9 cellular contexts compared by ENCODE assay signal in genomic region chr1:8822383-8823294, GRCh38. TPM values are rescaled to one million over a fixed set of nuclear protein-coding genes. Genes with fewer than 3 reads are reported as not detected.
DNase-seq lines count a peak whose midpoint lies in the region; TF ChIP-seq lines count a peak whose summit lies in the region.
"Had no signal": no experiment of that assay in that cellular context is flagged by ENCODE, and none has a peak within 500 bp of the region (broad histone marks: within the 10 kb centered on the region; RNA-seq: fewer than 3 reads in every experiment).

No MANE protein-coding gene starts in this region.

- intact Hi-C loops in CD14-positive monocyte (cut with micrococcal nuclease), result no loop called here

- H3K36me3 ChIP-seq in SJCRH30, result no peaks in the 10 kb centered on the region

- H3K27me3 Mint-ChIP-seq in glutamatergic neuron (ENCODE audit: unreplicated experiment) (peaks cover 3% of the 10 kb centered on the region), CD14-positive monocyte (ENCODE audit: low read depth in 3 of 3) (peaks cover 1 to 2% (median 1%) of the 10 kb centered on the region in 3 donors)

- H3K4me3 Mint-ChIP-seq in glutamatergic neuron (ENCODE audit: unreplicated experiment) (no peak overlapping the region), CD14-positive monocyte (no peak overlapping the region)

- H3K4me1 Mint-ChIP-seq in glutamatergic neuron (ENCODE audit: low read depth, unreplicated experiment), result peaks cover 11% of the 10 kb centered on the region
- H3K4me1 Mint-ChIP-seq in CD14-positive monocyte, result peaks cover 22% of the 10 kb centered on the region

- peak overlapping the region; percentile 17 for H3K4me3 ChIP-seq in SJCRH30

- H3K27ac ChIP-seq in SJCRH30, result peak overlapping the region; percentile 29

- H3K27ac Mint-ChIP-seq in glutamatergic neuron (ENCODE audit: unreplicated experiment) (peak overlapping the region; percentile 38), CD14-positive monocyte (peak overlapping the region in 2 of 7 donors; percentile 15 to 30)

- no peaks in the 10 kb centered on the region for H3K36me3 Mint-ChIP-seq in glutamatergic neuron (ENCODE audit: unreplicated experiment)
- no peaks in the 10 kb centered on the region for H3K36me3 Mint-ChIP-seq in CD14-positive monocyte

- H3K4me1 ChIP-seq in SJCRH30, result peaks cover 29% of the 10 kb centered on the region

- TF ChIP-seq CTCF in glutamatergic neuron (IDR thresholded peaks at IDR 0.05; ENCODE audit: partially characterized antibody, unreplicated experiment) (no peak), CD14-positive monocyte (IDR thresholded peaks at IDR 0.05) (no peak)

- H3K9me3 Mint-ChIP-seq in glutamatergic neuron (ENCODE audit: unreplicated experiment) (peaks cover 5% of the 10 kb centered on the region), CD14-positive monocyte (no peaks in the 10 kb centered on the region)

- no peaks in the 10 kb centered on the region for H3K9me3 ChIP-seq in SJCRH30 (replicated peaks)

- H3K27me3 ChIP-seq in SJCRH30, result no peaks in the 10 kb centered on the region

- DNase-seq in activated effector memory CD4-positive, alpha-beta T cell treated with anti-CD3 and anti-CD28 coated beads, Interleukin-2, amount 50 U/mL, for 16 hours, result peak; percentile 24
- no peak for DNase-seq in activated effector memory CD4-positive, alpha-beta T cell treated with Interleukin-2 at 50 U/mL for 16 hours
- DNase-seq in SJCRH30, result peak; percentile 80 to 98
- DNase-seq in glutamatergic neuron, result no peak
- peak; percentile 11 for DNase-seq in stimulated activated CD8-positive, alpha-beta memory T cell treated with anti-CD3 and anti-CD28 coated beads, Interleukin-4, amount 100 ng/mL, for 48 hours
- no peak for DNase-seq in CD14-positive monocyte (ENCODE audit: low spot score)
- DNase-seq in hypothalamus (lab: John Stamatoyannopoulos, UW), result no peak
- DNase-seq in D341Med (ENCODE audit: low spot score), result no peak
- DNase-seq: DND-41 had no signal

RNA-seq across cellular contexts. Expression of gene RERE, which starts 5.2 kb away (rescaled TPM):
- total RNA-seq in SJCRH30 (2014; rRNA removed; shearing (Covaris generic)), result 47.4 and 58.6 TPM in 2 replicates
- 252 TPM for total RNA-seq in glutamatergic neuron (ENCODE audit: unreplicated experiment)
- polyA plus RNA-seq in CD14-positive monocyte, result 1 to 10 TPM; 1.2 to 3.8 TPM

RNA-seq across cellular contexts. Expression of gene ENO1, which starts 55.8 kb away (rescaled TPM):
- 2,596 and 2,758 TPM in 2 replicates for total RNA-seq in SJCRH30 (2014; rRNA removed; shearing (Covaris generic))
- total RNA-seq in glutamatergic neuron (ENCODE audit: unreplicated experiment), result 357 TPM
- polyA plus RNA-seq in CD14-positive monocyte, result 1,000 to 10,000 TPM; 1,458 to 1,573 TPM

Comparison
In these comparisons a context has a peak if more than half of its experiments do, and no peak if none do; other contexts are left out.
1. DNase-seq: peak in activated effector memory CD4-positive, alpha-beta T cell treated with anti-CD3 and anti-CD28 coated beads, Interleukin-2, amount 50 U/mL, for 16 hours (single experiment), SJCRH30 (2 of 2) and stimulated activated CD8-positive, alpha-beta memory T cell treated with anti-CD3 and anti-CD28 coated beads, Interleukin-4, amount 100 ng/mL, for 48 hours (single experiment); none in activated effector memory CD4-positive, alpha-beta T cell treated with Interleukin-2 at 50 U/mL for 16 hours (single experiment), glutamatergic neuron (single experiment), CD14-positive monocyte (single experiment), hypothalamus (0 of 51) and D341Med (single experiment).